ENCODE assay signal across 24 cellular contexts in genomic region chr1:183283286-183283685, GRCh38.
DNase-seq lines count a peak whose midpoint lies in the region; ATAC-seq and TF ChIP-seq lines count a peak whose summit lies in the region.
"Had no signal": no experiment of that assay in that cellular context is flagged by ENCODE, and none has a peak within 500 bp of the region (broad histone marks: within the 10 kb centered on the region; RNA-seq: fewer than 3 reads in every experiment).

No MANE protein-coding gene starts in this region.

- no peak for ATAC-seq in right cardiac atrium
- ATAC-seq: natural killer cell, pancreas, sciatic nerve had no signal

- H3K4me1 Mint-ChIP-seq in progenitor cell of endocrine pancreas (ENCODE audit: low read depth): peaks cover 9% of the 10 kb centered on the region
- H3K4me1 Mint-ChIP-seq: activated B cell treated with CpG ODN at 0.5 μM for 24 hours; CD4-positive, alpha-beta memory T cell; natural killer cell had no signal

- no peak overlapping the region for H3K4me3 Mint-ChIP-seq in progenitor cell of endocrine pancreas (ENCODE audit: low read depth)
- H3K4me3 Mint-ChIP-seq: activated B cell treated with CpG ODN at 0.5 μM for 24 hours; activated T-helper 1 cell treated with anti-CD3 and anti-CD28 coated beads, Interleukin-12 subunit alpha, Interleukin-12 subunit beta, Interleukin-2, Interleukin-4 antibody, amounts not matched to agents 30 ng/mL and 10 ng/mL and 1 ng/mL, durations not matched to agents 14 hours and 24 hours and 36 hours; CD4-positive, alpha-beta memory T cell; dendritic cell treated with granulocyte-macrophage colony-stimulating factor and Interleukin-4, amounts not matched to agents 40 ng/mL and 50 ng/mL, for 4 days; natural killer cell had no signal

- no peaks in the 10 kb centered on the region for H3K27me3 ChIP-seq in breast epithelium
- H3K27me3 ChIP-seq in right cardiac atrium (ENCODE audit: control insufficient read depth, insufficient read depth): no peaks in the 10 kb centered on the region
- H3K27me3 ChIP-seq: pancreas, upper lobe of left lung had no signal

- H3K4me3 ChIP-seq in breast epithelium (no peak overlapping the region), right cardiac atrium (ENCODE audit: low read length) (no peak overlapping the region)
- H3K4me3 ChIP-seq: GM23248, pancreas, upper lobe of left lung had no signal

- H3K36me3 ChIP-seq in breast epithelium: no peaks in the 10 kb centered on the region
- H3K36me3 ChIP-seq: pancreas, upper lobe of left lung had no signal

- no peaks in the 10 kb centered on the region for H3K36me3 Mint-ChIP-seq in progenitor cell of endocrine pancreas (ENCODE audit: insufficient read depth)
- H3K36me3 Mint-ChIP-seq: CD4-positive, alpha-beta memory T cell; natural killer cell had no signal

- DNase-seq in DMS 273 (lab: John Stamatoyannopoulos, UW; ENCODE audit: unreplicated experiment) (peak; percentile 67), DMS 273 treated with DMSO at 0.1 percent for 48 hours (lab: John Stamatoyannopoulos, UW) (no peak), breast epithelium (ENCODE audit: low spot score in 2 of 2) (no peak), right cardiac atrium (no peak), progenitor cell of endocrine pancreas (ENCODE audit: low spot score, unreplicated experiment) (no peak), cerebellar nuclear complex (lab: John Stamatoyannopoulos, UW) (no peak)
- DNase-seq in activated naive CD4-positive, alpha-beta T cell (lab: John Stamatoyannopoulos, UW): no peak
- no peak for DNase-seq in activated CD4-positive, alpha-beta T cell treated with anti-CD3 and anti-CD28 coated beads, Interleukin-2, amount 50 U/mL, for 1 hour
- DNase-seq: activated B cell treated with CpG ODN at 0.5 μM for 24 hours; activated CD4-positive, alpha-beta T cell treated with anti-CD3 and anti-CD28 coated beads, Interleukin-2, amount 50 U/mL, for 4 hours; activated naive CD4-positive, alpha-beta T cell treated with anti-CD3 and anti-CD28 coated beads, Interleukin-2, amount 50 U/mL, for 16 hours; amygdala; CD4-positive, alpha-beta memory T cell; GM23248; natural killer cell; NCI-H1694 treated with DMSO at 0.1 percent for 48 hours; pancreas; stimulated activated CD4-positive, alpha-beta T cell treated with anti-CD3 and anti-CD28 coated beads, Interleukin-15, amount 100 ng/mL, for 24 hours; SW 1271; upper lobe of left lung had no signal

- peak overlapping the region; percentile 59 for H3K27ac Mint-ChIP-seq in progenitor cell of endocrine pancreas
- H3K27ac Mint-ChIP-seq: activated B cell treated with CpG ODN at 0.5 μM for 24 hours; activated T-helper 1 cell treated with anti-CD3 and anti-CD28 coated beads, Interleukin-12 subunit alpha, Interleukin-12 subunit beta, Interleukin-2, Interleukin-4 antibody, amounts not matched to agents 30 ng/mL and 10 ng/mL and 1 ng/mL, durations not matched to agents 14 hours and 24 hours and 36 hours; CD4-positive, alpha-beta memory T cell; dendritic cell treated with granulocyte-macrophage colony-stimulating factor and Interleukin-4, amounts not matched to agents 40 ng/mL and 50 ng/mL, for 4 days; natural killer cell had no signal

- H3K27ac ChIP-seq in breast epithelium (peak overlapping the region; percentile 31 to 65), right cardiac atrium (ENCODE audit: low read length) (peak overlapping the region; percentile 49)
- H3K27ac ChIP-seq: 22Rv1, GM23248 had no signal

- peaks cover 11% of the 10 kb centered on the region for H3K27me3 Mint-ChIP-seq in progenitor cell of endocrine pancreas

- TF ChIP-seq POLR2A in breast epithelium (IDR thresholded peaks at IDR 0.05): no peak

- no peak for TF ChIP-seq CTCF in breast epithelium (IDR thresholded peaks at IDR 0.05)
- TF ChIP-seq CTCF in progenitor cell of endocrine pancreas (IDR thresholded peaks at IDR 0.05; ENCODE audit: unreplicated experiment): no peak

- peaks cover 4 to 13% of the 10 kb centered on the region in 2 donors for H3K4me1 ChIP-seq in breast epithelium
- peaks cover 28% of the 10 kb centered on the region for H3K4me1 ChIP-seq in right cardiac atrium (ENCODE audit: control insufficient read depth, insufficient read depth, low read length)

- 57% methylated on average over 5 of the region's 5 CpGs for WGBS in right cardiac atrium

- H3K9me3 ChIP-seq in breast epithelium: no peaks in the 10 kb centered on the region
- H3K9me3 ChIP-seq in right cardiac atrium (ENCODE audit: control insufficient read depth, low read length): no peaks in the 10 kb centered on the region
- H3K9me3 ChIP-seq: pancreas, upper lobe of left lung had no signal

- intact Hi-C loops in breast epithelium (cut with DNase I; ENCODE audit: low total_unique reads) (no loop called here), right cardiac atrium (cut with DNase I) (loop anchor here in 3 of 4 donors (5.0 to 10.0 kb wide), 2 partner anchors 34 to 132 kb away; partner anchors contain the start of gene NMNAT2 (in 2 of the 3))

- H3K9me3 Mint-ChIP-seq in progenitor cell of endocrine pancreas (ENCODE audit: low read depth): no peaks in the 10 kb centered on the region
- H3K9me3 Mint-ChIP-seq: activated B cell treated with CpG ODN at 0.5 μM for 24 hours; activated T-helper 1 cell treated with anti-CD3 and anti-CD28 coated beads, Interleukin-12 subunit alpha, Interleukin-12 subunit beta, Interleukin-2, Interleukin-4 antibody, amounts not matched to agents 30 ng/mL and 10 ng/mL and 1 ng/mL, durations not matched to agents 14 hours and 24 hours and 36 hours; CD4-positive, alpha-beta memory T cell; dendritic cell treated with granulocyte-macrophage colony-stimulating factor and Interleukin-4, amounts not matched to agents 40 ng/mL and 50 ng/mL, for 4 days; natural killer cell had no signal
